In genomic region chr3:35675621-35676020, GRCh38 we compare ENCODE assay signal across 23 cellular contexts. TPM values are rescaled to one million over a fixed set of nuclear protein-coding genes. Genes with fewer than 3 reads are reported as not detected.
"Had no signal": no experiment of that assay in that cellular context is flagged by ENCODE, and none has a peak within 500 bp of the region (broad histone marks: within the 10 kb centered on the region; RNA-seq: fewer than 3 reads in every experiment).

No MANE protein-coding gene starts in this region.

- H3K27ac Mint-ChIP-seq: effector memory CD8-positive, alpha-beta T cell; naive thymus-derived CD4-positive, alpha-beta T cell; nephron progenitor cell; stimulated activated naive B cell treated with anti-CD40 and anti-IgM and Interleukin-4, amounts not matched to agents 10 μg/mL and 1 μg/mL and 100 μg/mL, for 72 hours had no signal

- H3K4me3 ChIP-seq: esophagus muscularis mucosa, hepatocyte, lung, skin epidermis, thoracic aorta, transverse colon had no signal

- H3K9me3 Mint-ChIP-seq: nephron progenitor cell; stimulated activated naive B cell treated with anti-CD40 and anti-IgM and Interleukin-4, amounts not matched to agents 10 μg/mL and 1 μg/mL and 100 μg/mL, for 72 hours; stimulated activated naive CD8-positive, alpha-beta T cell treated with anti-CD3 and anti-CD28 coated beads, Interleukin-15, amount 100 ng/mL, for 72 hours had no signal

- H2AFZ ChIP-seq: hepatocyte, parathyroid adenoma had no signal

- H3K79me2 ChIP-seq: hepatocyte, parathyroid adenoma had no signal

- H3K36me3 ChIP-seq: esophagus muscularis mucosa, thoracic aorta, transverse colon had no signal

- H3K9ac ChIP-seq: parathyroid adenoma had no signal

- DNase-seq: effector memory CD8-positive, alpha-beta T cell; head of caudate nucleus; left colon; left ventricle myocardium superior; mesenchymal stem cell; midbrain; naive thymus-derived CD4-positive, alpha-beta T cell; nephron progenitor cell; stimulated activated CD4-positive, alpha-beta T cell treated with anti-CD3 and anti-CD28 coated beads, Interleukin-2, amount 100 ng/mL, for 24 hours; stimulated activated CD4-positive, alpha-beta T cell treated with anti-CD3 and anti-CD28 coated beads, Interleukin-4, amount 100 ng/mL, for 4 hours; stimulated activated naive B cell treated with anti-CD40 and anti-IgM and Interleukin-4, amounts not matched to agents 10 μg/mL and 1 μg/mL and 100 μg/mL, for 72 hours; stimulated activated naive CD8-positive, alpha-beta T cell treated with anti-CD3 and anti-CD28 coated beads, Interleukin-15, amount 100 ng/mL, for 72 hours; transverse colon had no signal

- H3K9me3 ChIP-seq: esophagus muscularis mucosa, thoracic aorta, transverse colon had no signal

- H3K27me3 ChIP-seq: esophagus muscularis mucosa, transverse colon had no signal

- H3K36me3 Mint-ChIP-seq: naive thymus-derived CD4-positive, alpha-beta T cell; stimulated activated naive B cell treated with anti-CD40 and anti-IgM and Interleukin-4, amounts not matched to agents 10 μg/mL and 1 μg/mL and 100 μg/mL, for 72 hours had no signal

- H3K4me2 ChIP-seq: hepatocyte had no signal

- ATAC-seq: effector memory CD8-positive, alpha-beta T cell; left colon; left ventricle myocardium superior; naive thymus-derived CD4-positive, alpha-beta T cell; sciatic nerve; stimulated activated naive B cell treated with anti-CD40 and anti-IgM and Interleukin-4, amounts not matched to agents 10 μg/mL and 1 μg/mL and 100 μg/mL, for 72 hours; stimulated activated naive CD8-positive, alpha-beta T cell treated with anti-CD3 and anti-CD28 coated beads, Interleukin-15, amount 100 ng/mL, for 72 hours had no signal

- H3K4me1 ChIP-seq: esophagus muscularis mucosa, parathyroid adenoma, transverse colon had no signal

- H3K4me3 Mint-ChIP-seq: effector memory CD8-positive, alpha-beta T cell; naive thymus-derived CD4-positive, alpha-beta T cell; nephron progenitor cell; stimulated activated naive B cell treated with anti-CD40 and anti-IgM and Interleukin-4, amounts not matched to agents 10 μg/mL and 1 μg/mL and 100 μg/mL, for 72 hours; stimulated activated naive CD8-positive, alpha-beta T cell treated with anti-CD3 and anti-CD28 coated beads, Interleukin-15, amount 100 ng/mL, for 72 hours had no signal

- H3K27me3 Mint-ChIP-seq: effector memory CD8-positive, alpha-beta T cell; naive thymus-derived CD4-positive, alpha-beta T cell; stimulated activated naive B cell treated with anti-CD40 and anti-IgM and Interleukin-4, amounts not matched to agents 10 μg/mL and 1 μg/mL and 100 μg/mL, for 72 hours; stimulated activated naive CD8-positive, alpha-beta T cell treated with anti-CD3 and anti-CD28 coated beads, Interleukin-15, amount 100 ng/mL, for 72 hours had no signal

- H3K4me1 Mint-ChIP-seq: naive thymus-derived CD4-positive, alpha-beta T cell; stimulated activated naive CD8-positive, alpha-beta T cell treated with anti-CD3 and anti-CD28 coated beads, Interleukin-15, amount 100 ng/mL, for 72 hours had no signal

- H3K27ac ChIP-seq: epithelial cell of prostate, esophagus muscularis mucosa, hepatocyte, parathyroid adenoma, skin epidermis, thoracic aorta, transverse colon had no signal

RNA-seq across cellular contexts. Expression of gene ARPP21, which starts 36.3 kb away (rescaled TPM):
- total RNA-seq: fibroblast of villous mesenchyme; hepatocyte; left ventricle myocardium superior; naive thymus-derived CD4-positive, alpha-beta T cell; subcutaneous adipose tissue had no signal
